In genomic region chr1:119646521-119647227, GRCh38 we compare ENCODE assay signal across 8 cellular contexts. TPM values are rescaled to one million over a fixed set of nuclear protein-coding genes. Genes with fewer than 3 reads are reported as not detected.
DNase-seq lines count a peak whose midpoint lies in the region; ATAC-seq and TF ChIP-seq lines count a peak whose summit lies in the region.

No MANE protein-coding gene starts in this region.

- POLR2A ChIA-PET in PC-9 (lab: Charles Lee; ENCODE audit: unreplicated experiment), result no interaction called here

- TF ChIP-seq EP300 in esophagus muscularis mucosa (IDR thresholded peaks at IDR 0.05), result no peak

- peak; percentile 80 for DNase-seq in EH (ENCODE audit: low read depth)
- DNase-seq in PC-9, result no peak
- no peak for DNase-seq in esophagus muscularis mucosa (ENCODE audit: extremely low spot score)
- no peak for DNase-seq in NCI-H446 (lab: John Stamatoyannopoulos, UW)
- no peak for DNase-seq in RPMI8226
- no peak for DNase-seq in HUDEP-2 (lab: John Stamatoyannopoulos, UW; ENCODE audit: unreplicated experiment in 76 of 76)

- no peak overlapping the region for H2AFZ ChIP-seq in PC-9

- CTCF ChIA-PET in PC-9 (lab: Charles Lee), result no interaction called here

- H3K4me1 ChIP-seq in PC-9 (replicated peaks; ENCODE audit: insufficient read depth) (peaks cover 26% of the 10 kb centered on the region), esophagus muscularis mucosa (peaks cover 18 to 46% (median 29%) of the 10 kb centered on the region in 4 donors), neutrophil (ENCODE audit: control insufficient read depth in 1 of 2, insufficient read depth in 1 of 2, low read depth in 1 of 2, low read length in 1 of 2) (peaks cover 31 to 32% of the 10 kb centered on the region in 2 experiments)

- H3K4me2 ChIP-seq in PC-9, result peak overlapping the region; percentile 96

- no peak for ATAC-seq in GM18520 (IDR thresholded peaks at IDR 0.05; ENCODE audit: unreplicated experiment)

- peaks cover 3% of the 10 kb centered on the region; the same call in 1 of the 2 replicates for H3F3A ChIP-seq in PC-9 (ENCODE audit: insufficient read depth, low read depth)

- 51% methylated on average over 15 of the region's 15 CpGs for WGBS in esophagus muscularis mucosa

- H3K27me3 ChIP-seq in PC-9 (ENCODE audit: insufficient read depth, low read depth) (no peaks in the 10 kb centered on the region), esophagus muscularis mucosa (no peaks in the 10 kb centered on the region), neutrophil (peaks cover 66% of the 10 kb centered on the region)

- H3K4me3 ChIP-seq in PC-9 (peak overlapping the region; percentile 99; the same call in 1 of the 2 replicates), esophagus muscularis mucosa (peak overlapping the region; percentile 80 to 97 (median 94)), neutrophil (ENCODE audit: low read depth in 1 of 2, low read length in 1 of 2) (peak overlapping the region; percentile 60 to 63)

- intact Hi-C loops in PC-9 (cut with micrococcal nuclease; ENCODE audit: unreplicated experiment) (loop anchor here (5.0 kb wide), 1 partner anchor 41 kb away; no protein-coding TSS in a partner anchor), esophagus muscularis mucosa (cut with DNase I) (no loop called here)

- no TSS peak for BruUV-seq in PC-9 (replicated peaks; lab: Mats Ljungman, UMichigan)

- H3K36me3 ChIP-seq in PC-9 (ENCODE audit: low read depth) (no peaks in the 10 kb centered on the region), esophagus muscularis mucosa (no peaks in the 10 kb centered on the region), neutrophil (no peaks in the 10 kb centered on the region)

- H3K27ac ChIP-seq in PC-9, result no peak overlapping the region
- peak overlapping the region in 1 of 4 donors; percentile 90 for H3K27ac ChIP-seq in esophagus muscularis mucosa (replicated peaks in 1 of 4)
- no peak overlapping the region for H3K27ac ChIP-seq in neutrophil

- H3K9me2 ChIP-seq in PC-9 (ENCODE audit: insufficient read depth), result 0 out of 2 replicates have a peak, but pooled peaks cover 3% of the 10 kb centered on the region

- no peak for TF ChIP-seq POLR2A in esophagus muscularis mucosa (IDR thresholded peaks at IDR 0.05; ENCODE audit: low read depth)

- H3K9me3 ChIP-seq in PC-9 (ENCODE audit: insufficient read depth, low read depth) (no peaks in the 10 kb centered on the region), esophagus muscularis mucosa (no peaks in the 10 kb centered on the region), neutrophil (no peaks in the 10 kb centered on the region)

- H3K79me2 ChIP-seq in PC-9 (ENCODE audit: low read depth), result peaks cover 11% of the 10 kb centered on the region

- no peaks in the 10 kb centered on the region; the same call in 1 of the 2 replicates for H4K20me1 ChIP-seq in PC-9 (ENCODE audit: insufficient read depth)

- no peak for TF ChIP-seq CTCF in PC-9 (conservative IDR thresholded peaks at IDR 0.05)
- TF ChIP-seq CTCF in esophagus muscularis mucosa (IDR thresholded peaks at IDR 0.05), result no peak
- no peak for TF ChIP-seq CTCF in neutrophil (IDR thresholded peaks at IDR 0.05)

RNA-seq across cellular contexts. Expression of gene ZNF697, which starts 1.4 kb away (rescaled TPM):
- total RNA-seq in PC-9 (2021), result 3.6 and 4.1 TPM in 2 replicates
- total RNA-seq in esophagus muscularis mucosa, result 1 to 10 TPM; 2.0 to 4.8 (median 4.0) TPM
